4 cellular contexts compared by ENCODE assay signal in genomic region chr17:39711071-39711470, GRCh38. TPM values are rescaled to one million over a fixed set of nuclear protein-coding genes. Genes with fewer than 3 reads are reported as not detected.
"Had no signal": no experiment of that assay in that cellular context is flagged by ENCODE, and none has a peak within 500 bp of the region (broad histone marks: within the 10 kb centered on the region; RNA-seq: fewer than 3 reads in every experiment).

No MANE protein-coding gene starts in this region.

RNA-seq across cellular contexts. Expression of gene GRB7, which starts 26.7 kb away (rescaled TPM):
- total RNA-seq: HT1080 had no signal
- polyA plus RNA-seq: IgD-negative memory B cell had no signal

RNA-seq across cellular contexts. Expression of gene PNMT, which starts 42.8 kb away (rescaled TPM):
- total RNA-seq: HepG2, HT1080, IMR-90 had no signal
- polyA plus RNA-seq: IgD-negative memory B cell, IMR-90 had no signal
